ENCODE assay signal across 1 cellular context in the genomic region with DNA sequence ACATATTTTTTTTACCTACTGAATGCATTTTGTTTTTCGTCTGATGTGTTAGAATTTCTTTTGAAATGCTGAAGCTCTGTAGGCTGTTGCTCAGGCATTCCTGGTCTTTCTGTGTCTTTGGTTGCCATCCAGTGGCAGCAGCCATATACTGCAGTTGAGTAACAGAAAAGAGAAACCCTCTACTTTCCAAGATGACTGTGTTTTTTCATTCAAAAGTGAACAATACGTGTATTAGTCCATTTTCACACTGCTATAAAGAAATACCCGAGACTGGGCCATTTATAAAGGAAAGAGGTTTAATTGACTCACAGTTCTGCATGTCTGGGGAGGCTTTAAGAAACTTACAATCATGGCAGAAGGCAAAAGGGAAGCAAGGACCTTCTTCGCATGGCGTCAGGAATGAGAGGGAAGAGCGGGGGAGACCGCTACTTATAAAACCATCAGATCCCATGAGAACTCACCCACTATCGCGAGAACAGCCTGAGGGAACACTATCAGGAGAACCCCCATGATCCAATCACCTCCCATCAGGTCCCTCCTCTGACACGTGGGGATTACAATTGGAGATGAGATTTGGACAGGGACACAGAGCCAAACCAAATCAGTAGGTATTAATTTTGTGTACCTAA.
TF ChIP-seq lines count a peak whose summit lies in the region.

No MANE protein-coding gene starts in this region.

TF ChIP-seq in K562, 482 proteins besides CTCF, POLR2A, EP300 and RAD21 (continued from another document and continues in another):
- TF ChIP-seq NFATC3 (IDR thresholded peaks at IDR 0.05) (no peak), PCBP1 (IDR thresholded peaks at IDR 0.05; ENCODE audit: low read depth, low read length, poor library complexity, severe bottlenecking) (no peak), E2F3 (CRISPR knock-in tag; IDR thresholded peaks at IDR 0.05) (no peak), TBP (optimal IDR thresholded peaks at IDR 0.05; ENCODE audit: low read depth, low read length) (peak; percentile 90), ETV5 (CRISPR knock-in tag; IDR thresholded peaks at IDR 0.05; ENCODE audit: low read depth) (no peak), KAT7 (CRISPR knock-in tag; IDR thresholded peaks at IDR 0.05; ENCODE audit: borderline replicate concordance) (peak; percentile 46; the same call in 1 of the 2 replicates), RFX5 (IDR thresholded peaks at IDR 0.05; ENCODE audit: low read depth, low read length) (no peak), TFE3 (CRISPR knock-in tag; IDR thresholded peaks at IDR 0.05) (no peak), ZNF512 (tag; IDR thresholded peaks at IDR 0.05) (no peak), NFRKB (IDR thresholded peaks at IDR 0.05; ENCODE audit: low read depth) (peak; percentile 82), CC2D1A (IDR thresholded peaks at IDR 0.05) (peak; percentile 92), ZNF133 (CRISPR knock-in tag; IDR thresholded peaks at IDR 0.05) (no peak), ZNF274 (IDR thresholded peaks at IDR 0.05; ENCODE audit: borderline replicate concordance, low read depth, low read length) (no peak), NR2C1 (IDR thresholded peaks at IDR 0.05) (no peak; the same call in 1 of the 2 replicates), NR2C1 (tag; IDR thresholded peaks at IDR 0.05) (0 out of 2 replicates have a peak, but pooled peaks have one; percentile 32), TAL1 (IDR thresholded peaks at IDR 0.05) (no peak), POLR2H (tag; IDR thresholded peaks at IDR 0.05; ENCODE audit: low read depth) (peak; percentile 96), CREB3L1 (IDR thresholded peaks at IDR 0.05; ENCODE audit: borderline replicate concordance, low read depth) (peak; percentile 92), IFI16 (CRISPR knock-in tag; IDR thresholded peaks at IDR 0.05) (no peak), PKNOX1 (IDR thresholded peaks at IDR 0.05) (0 out of 2 replicates have a peak, but pooled peaks have one; percentile 36), CBX1 (IDR thresholded peaks at IDR 0.05; ENCODE audit: low read depth) (peak; percentile 39; the same call in 1 of the 2 replicates), ARHGAP35 (IDR thresholded peaks at IDR 0.05; ENCODE audit: partially characterized antibody) (peak; percentile 92), FOXM1 (IDR thresholded peaks at IDR 0.05; ENCODE audit: low read depth) (peak; percentile 71), FOXM1 (CRISPR knock-in tag; IDR thresholded peaks at IDR 0.05; ENCODE audit: low read depth) (no peak)
- TF ChIP-seq, protein P1, sequence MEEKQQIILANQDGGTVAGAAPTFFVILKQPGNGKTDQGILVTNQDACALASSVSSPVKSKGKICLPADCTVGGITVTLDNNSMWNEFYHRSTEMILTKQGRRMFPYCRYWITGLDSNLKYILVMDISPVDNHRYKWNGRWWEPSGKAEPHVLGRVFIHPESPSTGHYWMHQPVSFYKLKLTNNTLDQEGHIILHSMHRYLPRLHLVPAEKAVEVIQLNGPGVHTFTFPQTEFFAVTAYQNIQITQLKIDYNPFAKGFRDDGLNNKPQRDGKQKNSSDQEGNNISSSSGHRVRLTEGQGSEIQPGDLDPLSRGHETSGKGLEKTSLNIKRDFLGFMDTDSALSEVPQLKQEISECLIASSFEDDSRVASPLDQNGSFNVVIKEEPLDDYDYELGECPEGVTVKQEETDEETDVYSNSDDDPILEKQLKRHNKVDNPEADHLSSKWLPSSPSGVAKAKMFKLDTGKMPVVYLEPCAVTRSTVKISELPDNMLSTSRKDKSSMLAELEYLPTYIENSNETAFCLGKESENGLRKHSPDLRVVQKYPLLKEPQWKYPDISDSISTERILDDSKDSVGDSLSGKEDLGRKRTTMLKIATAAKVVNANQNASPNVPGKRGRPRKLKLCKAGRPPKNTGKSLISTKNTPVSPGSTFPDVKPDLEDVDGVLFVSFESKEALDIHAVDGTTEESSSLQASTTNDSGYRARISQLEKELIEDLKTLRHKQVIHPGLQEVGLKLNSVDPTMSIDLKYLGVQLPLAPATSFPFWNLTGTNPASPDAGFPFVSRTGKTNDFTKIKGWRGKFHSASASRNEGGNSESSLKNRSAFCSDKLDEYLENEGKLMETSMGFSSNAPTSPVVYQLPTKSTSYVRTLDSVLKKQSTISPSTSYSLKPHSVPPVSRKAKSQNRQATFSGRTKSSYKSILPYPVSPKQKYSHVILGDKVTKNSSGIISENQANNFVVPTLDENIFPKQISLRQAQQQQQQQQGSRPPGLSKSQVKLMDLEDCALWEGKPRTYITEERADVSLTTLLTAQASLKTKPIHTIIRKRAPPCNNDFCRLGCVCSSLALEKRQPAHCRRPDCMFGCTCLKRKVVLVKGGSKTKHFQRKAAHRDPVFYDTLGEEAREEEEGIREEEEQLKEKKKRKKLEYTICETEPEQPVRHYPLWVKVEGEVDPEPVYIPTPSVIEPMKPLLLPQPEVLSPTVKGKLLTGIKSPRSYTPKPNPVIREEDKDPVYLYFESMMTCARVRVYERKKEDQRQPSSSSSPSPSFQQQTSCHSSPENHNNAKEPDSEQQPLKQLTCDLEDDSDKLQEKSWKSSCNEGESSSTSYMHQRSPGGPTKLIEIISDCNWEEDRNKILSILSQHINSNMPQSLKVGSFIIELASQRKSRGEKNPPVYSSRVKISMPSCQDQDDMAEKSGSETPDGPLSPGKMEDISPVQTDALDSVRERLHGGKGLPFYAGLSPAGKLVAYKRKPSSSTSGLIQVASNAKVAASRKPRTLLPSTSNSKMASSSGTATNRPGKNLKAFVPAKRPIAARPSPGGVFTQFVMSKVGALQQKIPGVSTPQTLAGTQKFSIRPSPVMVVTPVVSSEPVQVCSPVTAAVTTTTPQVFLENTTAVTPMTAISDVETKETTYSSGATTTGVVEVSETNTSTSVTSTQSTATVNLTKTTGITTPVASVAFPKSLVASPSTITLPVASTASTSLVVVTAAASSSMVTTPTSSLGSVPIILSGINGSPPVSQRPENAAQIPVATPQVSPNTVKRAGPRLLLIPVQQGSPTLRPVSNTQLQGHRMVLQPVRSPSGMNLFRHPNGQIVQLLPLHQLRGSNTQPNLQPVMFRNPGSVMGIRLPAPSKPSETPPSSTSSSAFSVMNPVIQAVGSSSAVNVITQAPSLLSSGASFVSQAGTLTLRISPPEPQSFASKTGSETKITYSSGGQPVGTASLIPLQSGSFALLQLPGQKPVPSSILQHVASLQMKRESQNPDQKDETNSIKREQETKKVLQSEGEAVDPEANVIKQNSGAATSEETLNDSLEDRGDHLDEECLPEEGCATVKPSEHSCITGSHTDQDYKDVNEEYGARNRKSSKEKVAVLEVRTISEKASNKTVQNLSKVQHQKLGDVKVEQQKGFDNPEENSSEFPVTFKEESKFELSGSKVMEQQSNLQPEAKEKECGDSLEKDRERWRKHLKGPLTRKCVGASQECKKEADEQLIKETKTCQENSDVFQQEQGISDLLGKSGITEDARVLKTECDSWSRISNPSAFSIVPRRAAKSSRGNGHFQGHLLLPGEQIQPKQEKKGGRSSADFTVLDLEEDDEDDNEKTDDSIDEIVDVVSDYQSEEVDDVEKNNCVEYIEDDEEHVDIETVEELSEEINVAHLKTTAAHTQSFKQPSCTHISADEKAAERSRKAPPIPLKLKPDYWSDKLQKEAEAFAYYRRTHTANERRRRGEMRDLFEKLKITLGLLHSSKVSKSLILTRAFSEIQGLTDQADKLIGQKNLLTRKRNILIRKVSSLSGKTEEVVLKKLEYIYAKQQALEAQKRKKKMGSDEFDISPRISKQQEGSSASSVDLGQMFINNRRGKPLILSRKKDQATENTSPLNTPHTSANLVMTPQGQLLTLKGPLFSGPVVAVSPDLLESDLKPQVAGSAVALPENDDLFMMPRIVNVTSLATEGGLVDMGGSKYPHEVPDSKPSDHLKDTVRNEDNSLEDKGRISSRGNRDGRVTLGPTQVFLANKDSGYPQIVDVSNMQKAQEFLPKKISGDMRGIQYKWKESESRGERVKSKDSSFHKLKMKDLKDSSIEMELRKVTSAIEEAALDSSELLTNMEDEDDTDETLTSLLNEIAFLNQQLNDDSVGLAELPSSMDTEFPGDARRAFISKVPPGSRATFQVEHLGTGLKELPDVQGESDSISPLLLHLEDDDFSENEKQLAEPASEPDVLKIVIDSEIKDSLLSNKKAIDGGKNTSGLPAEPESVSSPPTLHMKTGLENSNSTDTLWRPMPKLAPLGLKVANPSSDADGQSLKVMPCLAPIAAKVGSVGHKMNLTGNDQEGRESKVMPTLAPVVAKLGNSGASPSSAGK (IDR thresholded peaks at IDR 0.05) = peak; percentile 75
- TF ChIP-seq, protein P2, sequence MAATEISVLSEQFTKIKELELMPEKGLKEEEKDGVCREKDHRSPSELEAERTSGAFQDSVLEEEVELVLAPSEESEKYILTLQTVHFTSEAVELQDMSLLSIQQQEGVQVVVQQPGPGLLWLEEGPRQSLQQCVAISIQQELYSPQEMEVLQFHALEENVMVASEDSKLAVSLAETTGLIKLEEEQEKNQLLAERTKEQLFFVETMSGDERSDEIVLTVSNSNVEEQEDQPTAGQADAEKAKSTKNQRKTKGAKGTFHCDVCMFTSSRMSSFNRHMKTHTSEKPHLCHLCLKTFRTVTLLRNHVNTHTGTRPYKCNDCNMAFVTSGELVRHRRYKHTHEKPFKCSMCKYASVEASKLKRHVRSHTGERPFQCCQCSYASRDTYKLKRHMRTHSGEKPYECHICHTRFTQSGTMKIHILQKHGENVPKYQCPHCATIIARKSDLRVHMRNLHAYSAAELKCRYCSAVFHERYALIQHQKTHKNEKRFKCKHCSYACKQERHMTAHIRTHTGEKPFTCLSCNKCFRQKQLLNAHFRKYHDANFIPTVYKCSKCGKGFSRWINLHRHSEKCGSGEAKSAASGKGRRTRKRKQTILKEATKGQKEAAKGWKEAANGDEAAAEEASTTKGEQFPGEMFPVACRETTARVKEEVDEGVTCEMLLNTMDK (IDR thresholded peaks at IDR 0.05; ENCODE audit: borderline replicate concordance, insufficient read depth, low read depth, low read length, poor library complexity, severe bottlenecking) = no peak
- TF ChIP-seq, protein P3, sequence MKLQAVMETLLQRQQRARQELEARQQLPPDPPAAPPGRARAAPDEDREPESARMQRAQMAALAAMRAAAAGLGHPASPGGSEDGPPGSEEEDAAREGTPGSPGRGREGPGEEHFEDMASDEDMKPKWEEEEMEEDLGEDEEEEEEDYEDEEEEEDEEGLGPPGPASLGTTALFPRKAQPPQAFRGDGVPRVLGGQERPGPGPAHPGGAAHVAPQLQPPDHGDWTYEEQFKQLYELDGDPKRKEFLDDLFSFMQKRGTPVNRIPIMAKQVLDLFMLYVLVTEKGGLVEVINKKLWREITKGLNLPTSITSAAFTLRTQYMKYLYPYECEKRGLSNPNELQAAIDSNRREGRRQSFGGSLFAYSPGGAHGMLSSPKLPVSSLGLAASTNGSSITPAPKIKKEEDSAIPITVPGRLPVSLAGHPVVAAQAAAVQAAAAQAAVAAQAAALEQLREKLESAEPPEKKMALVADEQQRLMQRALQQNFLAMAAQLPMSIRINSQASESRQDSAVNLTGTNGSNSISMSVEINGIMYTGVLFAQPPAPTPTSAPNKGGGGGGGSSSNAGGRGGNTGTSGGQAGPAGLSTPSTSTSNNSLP (IDR thresholded peaks at IDR 0.05; ENCODE audit: borderline replicate concordance, low read depth, low read length) = no peak
- TF ChIP-seq, protein P4, sequence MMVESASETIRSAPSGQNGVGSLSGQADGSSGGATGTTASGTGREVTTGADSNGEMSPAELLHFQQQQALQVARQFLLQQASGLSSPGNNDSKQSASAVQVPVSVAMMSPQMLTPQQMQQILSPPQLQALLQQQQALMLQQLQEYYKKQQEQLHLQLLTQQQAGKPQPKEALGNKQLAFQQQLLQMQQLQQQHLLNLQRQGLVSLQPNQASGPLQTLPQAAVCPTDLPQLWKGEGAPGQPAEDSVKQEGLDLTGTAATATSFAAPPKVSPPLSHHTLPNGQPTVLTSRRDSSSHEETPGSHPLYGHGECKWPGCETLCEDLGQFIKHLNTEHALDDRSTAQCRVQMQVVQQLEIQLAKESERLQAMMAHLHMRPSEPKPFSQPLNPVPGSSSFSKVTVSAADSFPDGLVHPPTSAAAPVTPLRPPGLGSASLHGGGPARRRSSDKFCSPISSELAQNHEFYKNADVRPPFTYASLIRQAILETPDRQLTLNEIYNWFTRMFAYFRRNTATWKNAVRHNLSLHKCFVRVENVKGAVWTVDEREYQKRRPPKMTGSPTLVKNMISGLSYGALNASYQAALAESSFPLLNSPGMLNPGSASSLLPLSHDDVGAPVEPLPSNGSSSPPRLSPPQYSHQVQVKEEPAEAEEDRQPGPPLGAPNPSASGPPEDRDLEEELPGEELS (CRISPR knock-in tag; IDR thresholded peaks at IDR 0.05; ENCODE audit: borderline replicate concordance) = no peak
